ENCODE assay signal across 8 cellular contexts in genomic region chr7:67000601-67001258, GRCh38. TPM values are rescaled to one million over a fixed set of nuclear protein-coding genes. Genes with fewer than 3 reads are reported as not detected.
DNase-seq lines count a peak whose midpoint lies in the region; ATAC-seq, FAIRE-seq and TF ChIP-seq lines count a peak whose summit lies in the region.
"Not testable (repeated sequence)": the region's sequence is repeated elsewhere in the genome, so short reads cannot be mapped to it uniquely, and the experiment has no call there.

No MANE protein-coding gene starts in this region.

- POLR2A ChIA-PET in CD4-positive, alpha-beta T cell (lab: Charles Lee), result not testable (repeated sequence)

- intact Hi-C loops in CD4-positive, alpha-beta T cell (cut with DNase I, micrococcal nuclease), result loop anchor here in 1 of 2 experiments (5.0 kb wide), 1 partner anchor 438 kb away; no protein-coding TSS in a partner anchor
- intact Hi-C loops in ascending aorta (cut with DNase I); right lobe of liver (cut with DNase I): not testable (repeated sequence)

- H3K27ac ChIP-seq in CD4-positive, alpha-beta T cell (ENCODE audit: low read depth, low read length); ascending aorta; fibroblast of lung (ENCODE audit: insufficient read depth, low read length); right lobe of liver; smooth muscle cell (ENCODE audit: low read depth): not testable (repeated sequence)

- H3K4me1 ChIP-seq in ascending aorta; fibroblast of lung (ENCODE audit: control insufficient read depth, extremely low read depth, insufficient read depth, low read length); right lobe of liver; smooth muscle cell (ENCODE audit: low read depth): not testable (repeated sequence)

- peak overlapping the region; percentile 74 for H3K27ac Mint-ChIP-seq in CD4-positive, alpha-beta T cell

- not testable (repeated sequence) for H3K9me3 ChIP-seq in CD4-positive, alpha-beta T cell (ENCODE audit: control insufficient read depth, low read length); ascending aorta; fibroblast of lung (ENCODE audit: control insufficient read depth, insufficient read depth, low read depth, low read length); right lobe of liver; smooth muscle cell (replicated peaks; ENCODE audit: low read depth)

- peak; percentile 63 for TF ChIP-seq CTCF in CD4-positive, alpha-beta T cell (IDR thresholded peaks at IDR 0.05)
- TF ChIP-seq CTCF in ascending aorta (IDR thresholded peaks at IDR 0.05), result peak in 2 of 3 experiments; percentile 34 to 51
- peak; percentile 7 to 16 for TF ChIP-seq CTCF in fibroblast of lung (conservative IDR thresholded peaks at IDR 0.05 in 1 of 2, IDR thresholded peaks at IDR 0.05 in 1 of 2; ENCODE audit: low read depth in 1 of 2, low read length in 2 of 2)
- TF ChIP-seq CTCF in right lobe of liver (IDR thresholded peaks at IDR 0.05), result peak; percentile 10 to 47 (median 42)
- TF ChIP-seq CTCF in smooth muscle cell (IDR thresholded peaks at IDR 0.05; ENCODE audit: borderline replicate concordance, insufficient read depth, poor library complexity, severe bottlenecking), result peak; percentile 46

- WGBS in right lobe of liver (ENCODE audit: insufficient coverage, low coverage, low lambda C conversion rate, missing lambda C conversion rate), result 33% methylated on average over 4 of the region's 5 CpGs
- WGBS in smooth muscle cell (ENCODE audit: low lambda C conversion rate), result 53% methylated on average over 4 of the region's 5 CpGs

- not testable (repeated sequence) for H4K20me1 ChIP-seq in fibroblast of lung (ENCODE audit: control insufficient read depth, extremely low read depth, insufficient read depth, low read length); smooth muscle cell (ENCODE audit: low read depth)

- peaks cover 59% of the 10 kb centered on the region for H3K36me3 Mint-ChIP-seq in CD4-positive, alpha-beta T cell (ENCODE audit: low read depth)

- peak; percentile 97 for FAIRE-seq in GM12892 (lab: Jason Lieb, UNC)

- not testable (repeated sequence) for H3K4me2 ChIP-seq in fibroblast of lung (ENCODE audit: extremely low read depth, insufficient read depth, low read length); smooth muscle cell

- H2AFZ ChIP-seq in fibroblast of lung (ENCODE audit: low read length); smooth muscle cell (ENCODE audit: low read depth): not testable (repeated sequence)

- DNase-seq in CD4-positive, alpha-beta T cell; GM12892 (ENCODE audit: insufficient read length); ascending aorta (ENCODE audit: low spot score in 2 of 2); right lobe of liver; smooth muscle cell (lab: John Stamatoyannopoulos, UW; ENCODE audit: unreplicated experiment): not testable (repeated sequence)
- DNase-seq in NCI-H1105 treated with DMSO at 0.1 percent for 48 hours (lab: John Stamatoyannopoulos, UW), result peak; percentile 41
- DNase-seq in RPMI8226, result peak; percentile 8
- DNase-seq in fibroblast of lung (ENCODE audit: low read depth in 2 of 2), result peak in 1 of 2 donors; percentile 20

- H3F3A ChIP-seq in smooth muscle cell (ENCODE audit: low read depth), result not testable (repeated sequence)

- H3K4me3 ChIP-seq in ascending aorta; fibroblast of lung (replicated peaks in 1 of 4; ENCODE audit: control extremely low read depth in 1 of 4, insufficient read depth in 1 of 4, low read depth in 3 of 4, low read length in 4 of 4); right lobe of liver; smooth muscle cell: not testable (repeated sequence)

- H3K4me3 Mint-ChIP-seq in CD4-positive, alpha-beta T cell, result peak overlapping the region; percentile 87

- H3K4me1 Mint-ChIP-seq in CD4-positive, alpha-beta T cell (ENCODE audit: low read depth), result peaks cover 24% of the 10 kb centered on the region

- not testable (repeated sequence) for H3K27me3 Mint-ChIP-seq in CD4-positive, alpha-beta T cell

- H3K9me3 Mint-ChIP-seq in CD4-positive, alpha-beta T cell, result not testable (repeated sequence)

- H3K27me3 ChIP-seq in CD4-positive, alpha-beta T cell (ENCODE audit: control insufficient read depth, insufficient read depth, low read length); ascending aorta; fibroblast of lung (ENCODE audit: control insufficient read depth, insufficient read depth, low read length); right lobe of liver; smooth muscle cell (ENCODE audit: low read depth): not testable (repeated sequence)

- H3K79me2 ChIP-seq in fibroblast of lung (ENCODE audit: control insufficient read depth, insufficient read depth, low read length); smooth muscle cell (ENCODE audit: low read depth): not testable (repeated sequence)

- CTCF ChIA-PET in CD4-positive, alpha-beta T cell (lab: Charles Lee), result not testable (repeated sequence)

- H3K9ac ChIP-seq in fibroblast of lung (ENCODE audit: insufficient read depth, low read length); smooth muscle cell (ENCODE audit: low read depth): not testable (repeated sequence)

- TF ChIP-seq POLR2A in GM12892 (IDR thresholded peaks at IDR 0.05; ENCODE audit: low read depth, low read length); right lobe of liver (IDR thresholded peaks at IDR 0.05): not testable (repeated sequence)

- H3K36me3 ChIP-seq in ascending aorta, result peaks cover 0 to 22% of the 10 kb centered on the region in 2 donors
- not testable (repeated sequence) for H3K36me3 ChIP-seq in fibroblast of lung (ENCODE audit: control insufficient read depth, insufficient read depth, low read length); right lobe of liver; smooth muscle cell (ENCODE audit: low read depth)

- ATAC-seq in CD4-positive, alpha-beta T cell (ENCODE audit: poor library complexity), result not testable (repeated sequence)
- ATAC-seq in right lobe of liver, result peak in 3 of 4 donors; percentile 19 to 24 (median 20)

RNA-seq across cellular contexts. Expression of gene TYW1, which starts 4.1 kb away (rescaled TPM):
- total RNA-seq in CD4-positive, alpha-beta T cell, result 10 to 100 TPM; 22.9 to 23.7 TPM
- 11.6 TPM for polyA plus RNA-seq in GM12892 (2012; ENCODE audit: missing spikeins)
- 2.1 TPM for total RNA-seq in ascending aorta
- total RNA-seq in fibroblast of lung, result 22.6 and 25.1 TPM in 2 replicates
- polyA plus RNA-seq in fibroblast of lung, result 16.7 and 17.6 TPM in 2 replicates
- polyA plus RNA-seq in fibroblast of lung (2012), result 11.1 and 12.3 TPM in 2 replicates
- polyA minus RNA-seq in fibroblast of lung (ENCODE audit: low replicate concordance), result 12.7 and 17.8 TPM in 2 replicates
- total RNA-seq in right lobe of liver, result 10 to 100 TPM in 4 of 6 experiments, 1 to 10 TPM in 2; 9.6 to 15.2 (median 10.2) TPM
- total RNA-seq in smooth muscle cell, result 42.5 and 53.7 TPM in 2 replicates
- 12.4 and 14.3 TPM in 2 replicates for polyA plus RNA-seq in smooth muscle cell

RNA-seq across cellular contexts. Expression of gene SBDS, which starts 5.3 kb away (rescaled TPM):
- 100 to 1,000 TPM; 443 to 474 TPM for total RNA-seq in CD4-positive, alpha-beta T cell
- polyA plus RNA-seq in GM12892 (2012; ENCODE audit: missing spikeins), result 34.0 TPM
- 165 TPM for total RNA-seq in ascending aorta
- 80.9 and 118 TPM in 2 replicates for total RNA-seq in fibroblast of lung
- 146 and 172 TPM in 2 replicates for polyA plus RNA-seq in fibroblast of lung
- 123 and 142 TPM in 2 replicates for polyA plus RNA-seq in fibroblast of lung (2012)
- polyA minus RNA-seq in fibroblast of lung (ENCODE audit: low replicate concordance), result 6.3 and 6.8 TPM in 2 replicates
- total RNA-seq in right lobe of liver, result 10 to 100 TPM; 50.5 to 63.1 (median 60.5) TPM
- total RNA-seq in smooth muscle cell, result 107 and 122 TPM in 2 replicates
- polyA plus RNA-seq in smooth muscle cell, result 118 and 133 TPM in 2 replicates

Comparison
In these comparisons a context has a peak if more than half of its experiments do, and no peak if none do; other contexts are left out.
1. CTCF ChIP-seq: peak in every context shown above with its lines; median percentile 63 in CD4-positive, alpha-beta T cell; 46 in smooth muscle cell; 42 in ascending aorta; 42 in right lobe of liver; 12 in fibroblast of lung.